In the genomic region with DNA sequence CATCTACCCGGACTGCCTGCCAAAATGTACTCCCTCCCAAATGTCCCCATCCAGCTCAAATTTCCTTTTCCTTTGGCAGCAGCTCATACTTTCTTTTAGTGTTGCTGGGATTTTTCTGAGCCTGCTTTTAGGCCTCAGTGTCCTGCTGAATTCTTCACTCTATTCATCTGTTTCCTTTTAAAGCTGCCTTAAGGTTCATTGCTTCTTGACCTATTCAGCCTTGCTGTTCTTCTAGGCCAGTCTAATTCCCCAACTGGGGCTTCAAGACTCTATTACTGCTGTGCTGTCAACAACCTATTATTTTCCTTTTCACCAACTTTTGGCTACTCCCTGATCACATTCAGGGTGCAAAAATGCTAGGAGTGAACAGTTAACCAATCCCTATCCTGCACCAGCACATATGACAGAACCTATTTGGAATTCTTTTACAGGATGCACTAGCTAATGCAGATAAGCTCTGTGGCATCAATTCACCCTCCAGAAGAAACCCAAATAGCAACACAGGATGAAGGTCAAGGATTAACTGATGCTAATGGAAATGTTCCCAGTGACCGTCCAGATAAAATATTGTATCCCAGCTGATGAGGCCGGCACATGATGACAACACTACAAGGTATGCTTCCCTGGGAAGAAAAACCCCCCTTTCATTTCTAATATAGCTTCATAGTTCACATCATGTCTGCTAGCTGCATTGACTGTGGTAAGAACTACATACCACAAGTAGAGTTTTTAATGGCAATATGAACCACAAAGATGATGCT, we compare ENCODE assay signal across 15 cellular contexts.
DNase-seq lines count a peak whose midpoint lies in the region; ATAC-seq, FAIRE-seq and TF ChIP-seq lines count a peak whose summit lies in the region.
"Had no signal": no experiment of that assay in that cellular context is flagged by ENCODE, and none has a peak within 500 bp of the region (broad histone marks: within the 10 kb centered on the region; RNA-seq: fewer than 3 reads in every experiment).

No MANE protein-coding gene starts in this region.

- H3K27me3 ChIP-seq in SK-N-SH (ENCODE audit: insufficient read depth) (no peaks in the 10 kb centered on the region), keratinocyte (ENCODE audit: control insufficient read depth, extremely low read depth, insufficient read depth, low read length) (no peaks in the 10 kb centered on the region)
- H3K27me3 ChIP-seq: esophagus muscularis mucosa, left lung, SJCRH30 had no signal

- H3K4me2 ChIP-seq in SK-N-SH, result no peak overlapping the region
- no peak overlapping the region for H3K4me2 ChIP-seq in keratinocyte (ENCODE audit: control insufficient read depth, extremely low read depth, insufficient read depth, low read depth, low read length)

- 46% methylated on average over 3 of the region's 3 CpGs for WGBS in SK-N-SH (ENCODE audit: low lambda C conversion rate)

- POLR2A ChIA-PET in SK-N-SH (lab: Yijun Ruan, JAX), result no interaction called here

- H2AFZ ChIP-seq in SK-N-SH (ENCODE audit: low read depth), result no peak overlapping the region
- H2AFZ ChIP-seq in keratinocyte (ENCODE audit: control insufficient read depth, low read length), result no peak overlapping the region

- H3K9ac ChIP-seq in SK-N-SH (no peak overlapping the region), keratinocyte (ENCODE audit: control insufficient read depth, extremely low read depth, insufficient read depth, low read length) (no peak overlapping the region)

- peaks cover 24% of the 10 kb centered on the region for H3K4me1 Mint-ChIP-seq in type B pancreatic cell (ENCODE audit: unreplicated experiment)

- no peaks in the 10 kb centered on the region for H3K79me2 ChIP-seq in SK-N-SH (ENCODE audit: insufficient read depth)
- no peaks in the 10 kb centered on the region for H3K79me2 ChIP-seq in keratinocyte (ENCODE audit: control insufficient read depth, insufficient read depth, low read length)

- H4K20me1 ChIP-seq in SK-N-SH (ENCODE audit: insufficient read depth) (no peaks in the 10 kb centered on the region), keratinocyte (ENCODE audit: control insufficient read depth, extremely low read depth, insufficient read depth, low read length) (no peaks in the 10 kb centered on the region)

- no peak for TF ChIP-seq CTCF in SK-N-SH (IDR thresholded peaks at IDR 0.05)
- TF ChIP-seq CTCF in coronary artery (IDR thresholded peaks at IDR 0.05), result no peak
- TF ChIP-seq CTCF in keratinocyte (optimal IDR thresholded peaks at IDR 0.05 in 1 of 3, IDR thresholded peaks at IDR 0.05 in 1 of 3, conservative IDR thresholded peaks at IDR 0.05 in 1 of 3; ENCODE audit: extremely low read depth in 1 of 3, insufficient read depth in 2 of 3, low read length in 3 of 3), result no peak
- TF ChIP-seq CTCF in type B pancreatic cell (conservative IDR thresholded peaks at IDR 0.05), result no peak

- H3K4me3 ChIP-seq in SK-N-SH (ENCODE audit: low read depth in 2 of 2, low read length in 1 of 2), result no peak overlapping the region
- no peak overlapping the region for H3K4me3 ChIP-seq in coronary artery
- no peak overlapping the region for H3K4me3 ChIP-seq in keratinocyte (ENCODE audit: control insufficient read depth in 2 of 3, extremely low read depth in 1 of 3, insufficient read depth in 2 of 3, low read depth in 1 of 3, low read length in 3 of 3)
- H3K4me3 ChIP-seq: esophagus muscularis mucosa, left lung, SJCRH30 had no signal

- no peaks in the 10 kb centered on the region for H3K9me3 ChIP-seq in SK-N-SH
- no peaks in the 10 kb centered on the region for H3K9me3 ChIP-seq in keratinocyte (ENCODE audit: control insufficient read depth, low read depth, low read length)
- H3K9me3 ChIP-seq: esophagus muscularis mucosa, left lung, SJCRH30 had no signal

- H3K4me3 Mint-ChIP-seq in type B pancreatic cell, result peak overlapping the region; percentile 21
- H3K4me3 Mint-ChIP-seq: activated B cell treated with CpG ODN at 0.5 μM for 24 hours; activated T-cell treated with anti-CD3 and anti-CD28 coated beads, Interleukin-2, amount 50 U/mL, for 72 hours had no signal

- no peaks in the 10 kb centered on the region for H3K36me3 ChIP-seq in SK-N-SH (replicated peaks in 1 of 2; ENCODE audit: control insufficient read depth in 1 of 2, insufficient read depth in 2 of 2, low read length in 1 of 2)
- no peaks in the 10 kb centered on the region for H3K36me3 ChIP-seq in keratinocyte (ENCODE audit: control insufficient read depth in 2 of 2, extremely low read depth in 1 of 2, insufficient read depth in 2 of 2, low read length in 2 of 2)
- H3K36me3 ChIP-seq: esophagus muscularis mucosa, left lung, SJCRH30 had no signal

- H3K4me1 ChIP-seq in SK-N-SH (ENCODE audit: control insufficient read depth in 1 of 2, insufficient read depth in 2 of 2, low read depth in 1 of 2, low read length in 1 of 2), result no peaks in the 10 kb centered on the region
- no peaks in the 10 kb centered on the region for H3K4me1 ChIP-seq in keratinocyte (ENCODE audit: control insufficient read depth, extremely low read depth, insufficient read depth, low read length)

- no peak for TF ChIP-seq RAD21 in SK-N-SH (IDR thresholded peaks at IDR 0.05; ENCODE audit: low read length)

- DNase-seq in SK-N-SH (no peak), coronary artery (ENCODE audit: low spot score) (no peak), keratinocyte (ENCODE audit: low read depth, low spot score) (no peak), type B pancreatic cell (ENCODE audit: extremely low spot score, unreplicated experiment) (no peak), SIG-M5 (lab: John Stamatoyannopoulos, UW) (no peak), T-helper 1 cell (no peak)
- DNase-seq in stimulated activated CD4-positive, alpha-beta T cell treated with anti-CD3 and anti-CD28 coated beads, Interleukin-4, amount 100 ng/mL, for 4 hours, result no peak
- DNase-seq: 8988T; activated B cell treated with CpG ODN at 0.5 μM for 24 hours; activated T-cell treated with anti-CD3 and anti-CD28 coated beads, Interleukin-2, amount 50 U/mL, for 72 hours; caudate nucleus; left lung had no signal

- H3K9me2 ChIP-seq in SK-N-SH, result no peaks in the 10 kb centered on the region

- CTCF ChIA-PET in SK-N-SH (lab: Yijun Ruan, JAX), result interaction anchor here (1.4 to 2.0 kb wide), 2 partner anchors 37 to 41 kb away, joined by 4 to 7 read pairs; no protein-coding TSS in a partner anchor

- H3K27ac Mint-ChIP-seq in type B pancreatic cell, result no peak overlapping the region
- H3K27ac Mint-ChIP-seq: activated B cell treated with CpG ODN at 0.5 μM for 24 hours; activated T-cell treated with anti-CD3 and anti-CD28 coated beads, Interleukin-2, amount 50 U/mL, for 72 hours had no signal

- dilution Hi-C loops in keratinocyte (cut with MboI; ENCODE audit: extremely low pct_ligation_motif_present, low sequenced_read_pairs), result no loop called here

- no peaks in the 10 kb centered on the region for H3K27me3 Mint-ChIP-seq in type B pancreatic cell
- H3K27me3 Mint-ChIP-seq: activated B cell treated with CpG ODN at 0.5 μM for 24 hours had no signal

- FAIRE-seq in keratinocyte (lab: Jason Lieb, UNC), result peak; percentile 13

- TF ChIP-seq EP300 in SK-N-SH (IDR thresholded peaks at IDR 0.05; ENCODE audit: borderline replicate concordance in 1 of 2, low read depth in 1 of 2, low read length in 1 of 2), result no peak

- H3K9me3 Mint-ChIP-seq in type B pancreatic cell, result no peaks in the 10 kb centered on the region
- H3K9me3 Mint-ChIP-seq: activated B cell treated with CpG ODN at 0.5 μM for 24 hours; activated T-cell treated with anti-CD3 and anti-CD28 coated beads, Interleukin-2, amount 50 U/mL, for 72 hours had no signal

- no peaks in the 10 kb centered on the region for H3K36me3 Mint-ChIP-seq in type B pancreatic cell

- H3F3A ChIP-seq in SK-N-SH (replicated peaks; ENCODE audit: insufficient read depth), result no peaks in the 10 kb centered on the region

- H3K9me1 ChIP-seq in keratinocyte (ENCODE audit: control insufficient read depth, extremely low read depth, insufficient read depth, low read length), result no peaks in the 10 kb centered on the region

- no peak for ATAC-seq in SK-N-SH treated with all-trans-retinoic acid at 6 μM for 48 hours
- ATAC-seq: activated T-cell treated with anti-CD3 and anti-CD28 coated beads, Interleukin-2, amount 50 U/mL, for 72 hours; left lung had no signal

- no peak overlapping the region for H3K27ac ChIP-seq in SK-N-SH (ENCODE audit: low read depth in 2 of 2, low read length in 1 of 2)
- H3K27ac ChIP-seq in coronary artery, result peak overlapping the region; percentile 3 to 31
- no peak overlapping the region for H3K27ac ChIP-seq in keratinocyte (ENCODE audit: control insufficient read depth, insufficient read depth, low read length)
- H3K27ac ChIP-seq: esophagus muscularis mucosa, left lung, SJCRH30 had no signal

TF ChIP-seq in SK-N-SH, 30 proteins besides CTCF, POLR2A, EP300 and RAD21 (continues in another document):
- TF ChIP-seq, protein P1, sequence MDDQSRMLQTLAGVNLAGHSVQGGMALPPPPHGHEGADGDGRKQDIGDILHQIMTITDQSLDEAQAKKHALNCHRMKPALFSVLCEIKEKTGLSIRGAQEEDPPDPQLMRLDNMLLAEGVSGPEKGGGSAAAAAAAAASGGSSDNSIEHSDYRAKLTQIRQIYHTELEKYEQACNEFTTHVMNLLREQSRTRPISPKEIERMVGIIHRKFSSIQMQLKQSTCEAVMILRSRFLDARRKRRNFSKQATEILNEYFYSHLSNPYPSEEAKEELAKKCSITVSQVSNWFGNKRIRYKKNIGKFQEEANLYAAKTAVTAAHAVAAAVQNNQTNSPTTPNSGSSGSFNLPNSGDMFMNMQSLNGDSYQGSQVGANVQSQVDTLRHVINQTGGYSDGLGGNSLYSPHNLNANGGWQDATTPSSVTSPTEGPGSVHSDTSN (IDR thresholded peaks at IDR 0.05), result 0 out of 2 replicates have a peak, but pooled peaks have one; percentile 8

TF ChIP-seq in SK-N-SH treated with all-trans-retinoic acid at 6 μM for 48 hours, 23 proteins besides CTCF, POLR2A, EP300 and RAD21:
- no peak for TF ChIP-seq OSR1 (CRISPR knock-in tag; IDR thresholded peaks at IDR 0.05)

Comparison
In these comparisons a context has a peak if more than half of its experiments do, and no peak if none do; other contexts are left out.
1. H3K27ac ChIP-seq: peak in coronary artery (2 of 2); none in SK-N-SH (0 of 2) and keratinocyte (single experiment).